ENCODE assay signal across 23 cellular contexts in genomic region chr2:223788826-223789225, GRCh38.
"Had no signal": no experiment of that assay in that cellular context is flagged by ENCODE, and none has a peak within 500 bp of the region (broad histone marks: within the 10 kb centered on the region; RNA-seq: fewer than 3 reads in every experiment).

No MANE protein-coding gene starts in this region.

- H3K9me3 ChIP-seq: esophagus muscularis mucosa, pancreas, tibial artery, upper lobe of right lung, vagina had no signal

- ATAC-seq: effector memory CD8-positive, alpha-beta T cell; gastroesophageal sphincter; lower lobe of right lung; natural killer cell treated with Interleukin-12 subunit alpha and Interleukin-12 subunit beta and Interleukin-15 and Interleukin-18, amount 100 ng/mL, for 72 hours; pancreas; right cardiac atrium; stimulated activated naive CD8-positive, alpha-beta T cell treated with anti-CD3 and anti-CD28 coated beads, Interleukin-15, Interleukin-2, amounts not matched to agents 100 U/mL and 50 U/mL, for 24 hours; upper lobe of right lung had no signal

- H3K4me1 Mint-ChIP-seq: neural progenitor cell had no signal

- H3K4me3 Mint-ChIP-seq: dendritic cell treated with granulocyte-macrophage colony-stimulating factor and Interleukin-4, amounts not matched to agents 40 ng/mL and 50 ng/mL, for 4 days; effector memory CD8-positive, alpha-beta T cell; immature natural killer cell; natural killer cell treated with Interleukin-12 subunit alpha and Interleukin-12 subunit beta and Interleukin-15 and Interleukin-18, amount 100 ng/mL, for 72 hours; neural progenitor cell had no signal

- H3K4me1 ChIP-seq: esophagus muscularis mucosa, gastroesophageal sphincter, left ventricle myocardium inferior, lower lobe of right lung, neural progenitor cell, pancreas, suprapubic skin, tibial artery, upper lobe of right lung, vagina had no signal

- H3K27ac ChIP-seq: epithelial cell of prostate, esophagus muscularis mucosa, gastroesophageal sphincter, left ventricle myocardium inferior, lower lobe of right lung, neural progenitor cell, pancreas, suprapubic skin, tibial artery, upper lobe of right lung, vagina had no signal

- H3K36me3 Mint-ChIP-seq: neural progenitor cell had no signal

- H2AFZ ChIP-seq: neural progenitor cell had no signal

- DNase-seq: effector memory CD8-positive, alpha-beta T cell; glutamatergic neuron; immature natural killer cell; left ventricle myocardium inferior; lower lobe of right lung; nucleus accumbens; pancreas; right cardiac atrium; stimulated activated CD4-positive, alpha-beta T cell treated with anti-CD3 and anti-CD28 coated beads, Interleukin-2, amount 100 ng/mL, for 48 hours; stimulated activated naive CD8-positive, alpha-beta T cell treated with anti-CD3 and anti-CD28 coated beads, Interleukin-15, Interleukin-2, amounts not matched to agents 100 U/mL and 50 U/mL, for 24 hours; tibial artery; upper lobe of right lung had no signal

- H3K4me2 ChIP-seq: neural progenitor cell, smooth muscle cell had no signal

- H3K4me3 ChIP-seq: esophagus muscularis mucosa, gastroesophageal sphincter, left ventricle myocardium inferior, lower lobe of right lung, neural progenitor cell, pancreas, smooth muscle cell, suprapubic skin, tibial artery, upper lobe of right lung, vagina had no signal

- H3K27me3 Mint-ChIP-seq: dendritic cell treated with granulocyte-macrophage colony-stimulating factor and Interleukin-4, amounts not matched to agents 40 ng/mL and 50 ng/mL, for 4 days; effector memory CD8-positive, alpha-beta T cell; natural killer cell treated with Interleukin-12 subunit alpha and Interleukin-12 subunit beta and Interleukin-15 and Interleukin-18, amount 100 ng/mL, for 72 hours; progenitor cell of endocrine pancreas had no signal

- H3K9me3 Mint-ChIP-seq: dendritic cell treated with granulocyte-macrophage colony-stimulating factor and Interleukin-4, amounts not matched to agents 40 ng/mL and 50 ng/mL, for 4 days; effector memory CD8-positive, alpha-beta T cell; immature natural killer cell; natural killer cell treated with Interleukin-12 subunit alpha and Interleukin-12 subunit beta and Interleukin-15 and Interleukin-18, amount 100 ng/mL, for 72 hours had no signal

- H3K27ac Mint-ChIP-seq: dendritic cell treated with granulocyte-macrophage colony-stimulating factor and Interleukin-4, amounts not matched to agents 40 ng/mL and 50 ng/mL, for 4 days; effector memory CD8-positive, alpha-beta T cell; natural killer cell treated with Interleukin-12 subunit alpha and Interleukin-12 subunit beta and Interleukin-15 and Interleukin-18, amount 100 ng/mL, for 72 hours; neural progenitor cell; progenitor cell of endocrine pancreas had no signal

- FAIRE-seq: keratinocyte, pancreas had no signal

- H3K27me3 ChIP-seq: esophagus muscularis mucosa, gastroesophageal sphincter, neural progenitor cell, pancreas, suprapubic skin, tibial artery, upper lobe of right lung, vagina had no signal

- H3K9ac ChIP-seq: neural progenitor cell had no signal

- H3K36me3 ChIP-seq: esophagus muscularis mucosa, gastroesophageal sphincter, left ventricle myocardium inferior, lower lobe of right lung, neural progenitor cell, pancreas, suprapubic skin, tibial artery, upper lobe of right lung, vagina had no signal
